ENCODE assay signal across 17 cellular contexts in the genomic region with DNA sequence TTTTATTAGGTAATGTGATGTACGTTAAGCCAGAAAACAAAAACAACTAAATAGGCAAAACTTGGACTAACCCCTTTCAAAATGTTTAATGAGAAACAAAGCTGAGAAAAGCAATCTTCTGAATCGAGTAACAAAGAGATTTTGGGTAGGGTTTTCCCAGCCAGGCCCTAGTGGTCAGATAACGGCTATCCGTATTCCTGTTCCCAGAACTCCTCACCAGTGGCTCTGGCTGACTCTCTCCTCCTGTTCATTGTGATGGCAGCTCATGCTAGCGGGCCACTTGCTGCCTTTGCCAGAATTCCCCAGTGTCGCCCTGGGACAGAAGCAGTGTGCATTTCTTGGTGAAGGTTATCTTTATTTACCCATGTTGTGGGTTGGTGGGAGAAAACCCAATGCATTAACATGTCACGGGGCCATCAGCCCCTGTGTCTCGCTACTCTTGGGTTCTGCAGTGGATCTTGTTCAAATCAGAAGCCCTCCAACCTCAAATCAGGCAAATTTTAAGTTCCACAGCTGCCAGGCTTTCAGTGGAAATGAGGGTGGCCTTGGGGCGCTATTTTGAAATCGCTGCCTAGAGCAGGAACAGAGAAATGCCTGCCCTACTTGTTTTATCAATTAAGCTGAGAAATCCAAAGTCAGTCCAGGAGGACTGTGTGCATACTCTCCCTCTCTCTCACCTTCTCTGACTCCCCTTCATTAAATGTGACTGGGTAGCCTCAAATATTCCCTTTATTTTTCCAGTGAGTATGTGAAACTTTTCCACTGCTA.
DNase-seq lines count a peak whose midpoint lies in the region; ATAC-seq, FAIRE-seq and TF ChIP-seq lines count a peak whose summit lies in the region.
"Had no signal": no experiment of that assay in that cellular context is flagged by ENCODE, and none has a peak within 500 bp of the region (broad histone marks: within the 10 kb centered on the region; RNA-seq: fewer than 3 reads in every experiment).

No MANE protein-coding gene starts in this region.

- WGBS in K562 (ENCODE audit: insufficient coverage, low coverage, missing lambda C conversion rate) = 0% methylated on average over 10 of the region's 10 CpGs
- WGBS in smooth muscle cell (ENCODE audit: low lambda C conversion rate) = 55% methylated on average over 10 of the region's 10 CpGs

- H3K36me3 ChIP-seq in K562 (ENCODE audit: control insufficient read depth, insufficient read depth, low read length) = no peaks in the 10 kb centered on the region
- no peaks in the 10 kb centered on the region for H3K36me3 ChIP-seq in smooth muscle cell (ENCODE audit: low read depth)
- H3K36me3 ChIP-seq: cardiac muscle cell, heart left ventricle had no signal

- peak; percentile 44 for FAIRE-seq in K562 (lab: Jason Lieb, UNC)
- FAIRE-seq: endothelial cell of umbilical vein had no signal

- H4K20me1 ChIP-seq in K562 (replicated peaks; ENCODE audit: control insufficient read depth, insufficient read depth, low read length) = no peaks in the 10 kb centered on the region; the same call in 1 of the 2 replicates
- H4K20me1 ChIP-seq in smooth muscle cell (ENCODE audit: low read depth) = no peaks in the 10 kb centered on the region

- DNase-seq in HEK293T (ENCODE audit: extremely low spot score) (peak; percentile 46), K562 (ENCODE audit: extremely low read depth in 1 of 4, low spot score in 3 of 4) (no peak), iPS-NIHi7 (ENCODE audit: extremely low spot score) (peak; percentile 48), smooth muscle cell (lab: John Stamatoyannopoulos, UW; ENCODE audit: unreplicated experiment) (no peak), SHP77 treated with DMSO at 0.1 percent for 48 hours (lab: John Stamatoyannopoulos, UW) (no peak), NAMALWA (ENCODE audit: low spot score) (no peak)
- no peak for DNase-seq in effector CD8-positive, alpha-beta T cell (lab: John Stamatoyannopoulos, UW)
- DNase-seq: activated naive CD4-positive, alpha-beta T cell treated with Interleukin-2 at 50 U/mL for 16 hours; heart left ventricle; naive thymus-derived CD8-positive, alpha-beta T cell; NCI-H1105 treated with DMSO at 0.1 percent for 48 hours; PC-9; stimulated activated naive CD8-positive, alpha-beta T cell treated with anti-CD3 and anti-CD28 coated beads, Interleukin-15, Interleukin-2, amounts not matched to agents 100 U/mL and 50 U/mL, for 24 hours had no signal

- no peak for TF ChIP-seq EP300 in K562 (IDR thresholded peaks at IDR 0.05; ENCODE audit: low read length)

- no peak overlapping the region for H3K9ac ChIP-seq in K562 (ENCODE audit: insufficient read depth in 1 of 2, low read depth in 2 of 2, low read length in 2 of 2)
- H3K9ac ChIP-seq in smooth muscle cell (ENCODE audit: low read depth) = no peak overlapping the region

- H3K4me2 ChIP-seq in K562 (ENCODE audit: insufficient read depth, low read length) (no peak overlapping the region), smooth muscle cell (peak overlapping the region; percentile 58)
- H3K4me2 ChIP-seq: PC-9 had no signal

- H3F3A ChIP-seq in smooth muscle cell (ENCODE audit: low read depth) = no peaks in the 10 kb centered on the region

- H3K9me3 ChIP-seq in K562 (replicated peaks; ENCODE audit: control insufficient read depth, insufficient read depth, low read depth, low read length) (no peaks in the 10 kb centered on the region), smooth muscle cell (replicated peaks; ENCODE audit: low read depth) (no peaks in the 10 kb centered on the region)
- H3K9me3 ChIP-seq: heart left ventricle had no signal

- TF ChIP-seq CTCF in K562 (IDR thresholded peaks at IDR 0.05 in 2 of 3, conservative IDR thresholded peaks at IDR 0.05 in 1 of 3; ENCODE audit: insufficient read depth in 2 of 3, low read depth in 1 of 3, low read length in 3 of 3) = no peak
- no peak for TF ChIP-seq CTCF in smooth muscle cell (IDR thresholded peaks at IDR 0.05; ENCODE audit: borderline replicate concordance, insufficient read depth, poor library complexity, severe bottlenecking)

- in situ Hi-C loops in K562 (cut with MboI) = loop anchor here (25.0 kb wide), 1 partner anchor 445 kb away; no protein-coding TSS in a partner anchor

- POLR2A ChIA-PET in HEK293T (lab: Yijun Ruan, JAX) (no interaction called here), K562 (lab: Yijun Ruan, JAX) (interaction anchor here (0.9 to 1.4 kb wide), 2 partner anchors 37 to 170 kb away, joined by 4 read pairs; no protein-coding TSS in a partner anchor)

- no TSS peak for BruUV-seq in K562 (replicated peaks; lab: Mats Ljungman, UMichigan)

- intact Hi-C loops in K562 (cut with micrococcal nuclease) = loop anchor here (1.0 kb wide), 1 partner anchor 462 kb away; no protein-coding TSS in a partner anchor

- TF ChIP-seq RAD21 in K562 (CRISPR knock-in tag; conservative IDR thresholded peaks at IDR 0.05 in 1 of 2, IDR thresholded peaks at IDR 0.05 in 1 of 2) = no peak

- H3K79me2 ChIP-seq in K562 (ENCODE audit: control insufficient read depth, insufficient read depth, low read length) = no peaks in the 10 kb centered on the region
- no peaks in the 10 kb centered on the region for H3K79me2 ChIP-seq in smooth muscle cell (ENCODE audit: low read depth)

- H3K4me1 ChIP-seq in K562 (replicated peaks in 1 of 2; ENCODE audit: control insufficient read depth in 2 of 2, insufficient read depth in 2 of 2, low read length in 2 of 2) = no peaks in the 10 kb centered on the region
- peaks cover 7% of the 10 kb centered on the region for H3K4me1 ChIP-seq in smooth muscle cell (ENCODE audit: low read depth)

- CTCF ChIA-PET in HEK293T (lab: Yijun Ruan, JAX) (interaction anchor here (1.0 to 6.2 kb wide), 4 partner anchors 131 to 174 kb away, joined by 3 to 61 read pairs (median 4); no protein-coding TSS in a partner anchor), K562 (lab: Yijun Ruan, JAX; ENCODE audit: low intra/inter-chr PET ratio) (interaction anchor here (1.1 to 9.8 kb wide), 4 partner anchors 133 to 462 kb away, joined by 4 to 185 read pairs (median 8); no protein-coding TSS in a partner anchor)

- H2AFZ ChIP-seq in K562 (ENCODE audit: low read depth, low read length) = no peak overlapping the region
- H2AFZ ChIP-seq in smooth muscle cell (ENCODE audit: low read depth) = peak overlapping the region; percentile 61
- H2AFZ ChIP-seq: PC-9 had no signal

- ATAC-seq in K562 (no peak; the same call in 2 of the 3 replicates), GM18861 (IDR thresholded peaks at IDR 0.05; ENCODE audit: unreplicated experiment) (no peak)
- ATAC-seq: naive thymus-derived CD8-positive, alpha-beta T cell; stimulated activated naive CD8-positive, alpha-beta T cell treated with anti-CD3 and anti-CD28 coated beads, Interleukin-15, Interleukin-2, amounts not matched to agents 100 U/mL and 50 U/mL, for 24 hours had no signal

- no peak for TF ChIP-seq POLR2A in K562 (conservative IDR thresholded peaks at IDR 0.05)

- H3K4me3 ChIP-seq in K562 (no peak overlapping the region), smooth muscle cell (no peak overlapping the region)
- H3K4me3 ChIP-seq: cardiac muscle cell, heart left ventricle, PC-9, skin epidermis had no signal

- no peaks in the 10 kb centered on the region for H3K9me1 ChIP-seq in K562 (ENCODE audit: control insufficient read depth, insufficient read depth, low read length)

- H3K27me3 ChIP-seq in K562 (ENCODE audit: control insufficient read depth in 2 of 2, insufficient read depth in 2 of 2, low read length in 2 of 2) (peaks cover 6 to 7% of the 10 kb centered on the region in 2 experiments; a peak in 3 of 5 replicates), smooth muscle cell (ENCODE audit: low read depth) (peaks cover 38% of the 10 kb centered on the region)
- H3K27me3 ChIP-seq: cardiac muscle cell had no signal

- H3K27ac ChIP-seq in K562 (ENCODE audit: extremely low read depth, low read depth, low read length) = no peak overlapping the region
- H3K27ac ChIP-seq in smooth muscle cell (ENCODE audit: low read depth) = no peak overlapping the region
- H3K27ac ChIP-seq: cardiac muscle cell, PC-9, skin epidermis had no signal

TF ChIP-seq in HEK293T, 16 proteins besides CTCF, POLR2A, EP300 and RAD21 (continues in another document):
- TF ChIP-seq CTBP1 (IDR thresholded peaks at IDR 0.05; ENCODE audit: borderline replicate concordance) = no peak
- no peak for TF ChIP-seq FOXA1 (IDR thresholded peaks at IDR 0.05)
- no peak for TF ChIP-seq FOXM1 (IDR thresholded peaks at IDR 0.05; ENCODE audit: borderline replicate concordance)
- TF ChIP-seq NFRKB (IDR thresholded peaks at IDR 0.05) = no peak
- no peak for TF ChIP-seq ZNF384 (IDR thresholded peaks at IDR 0.05)
- no peak for TF ChIP-seq BHLHE40 (IDR thresholded peaks at IDR 0.05; ENCODE audit: borderline replicate concordance)
- TF ChIP-seq ARNT (IDR thresholded peaks at IDR 0.05) = no peak
- TF ChIP-seq, protein P1, sequence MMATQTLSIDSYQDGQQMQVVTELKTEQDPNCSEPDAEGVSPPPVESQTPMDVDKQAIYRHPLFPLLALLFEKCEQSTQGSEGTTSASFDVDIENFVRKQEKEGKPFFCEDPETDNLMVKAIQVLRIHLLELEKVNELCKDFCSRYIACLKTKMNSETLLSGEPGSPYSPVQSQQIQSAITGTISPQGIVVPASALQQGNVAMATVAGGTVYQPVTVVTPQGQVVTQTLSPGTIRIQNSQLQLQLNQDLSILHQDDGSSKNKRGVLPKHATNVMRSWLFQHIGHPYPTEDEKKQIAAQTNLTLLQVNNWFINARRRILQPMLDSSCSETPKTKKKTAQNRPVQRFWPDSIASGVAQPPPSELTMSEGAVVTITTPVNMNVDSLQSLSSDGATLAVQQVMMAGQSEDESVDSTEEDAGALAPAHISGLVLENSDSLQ (IDR thresholded peaks at IDR 0.05) = no peak
- no peak for TF ChIP-seq L3MBTL2 (conservative IDR thresholded peaks at IDR 0.05)

TF ChIP-seq in K562, 482 proteins besides CTCF, POLR2A, EP300 and RAD21 (continues in another document):
- TF ChIP-seq RHOXF2B (CRISPR knock-in tag; conservative IDR thresholded peaks at IDR 0.05) (no peak), ZNF324 (CRISPR knock-in tag; IDR thresholded peaks at IDR 0.05) (no peak), PYGO2 (tag; IDR thresholded peaks at IDR 0.05) (no peak), CBX3 (IDR thresholded peaks at IDR 0.05; ENCODE audit: borderline replicate concordance in 1 of 2, low read length in 2 of 2) (no peak), CTBP1 (IDR thresholded peaks at IDR 0.05; ENCODE audit: borderline replicate concordance) (no peak), ZKSCAN1 (IDR thresholded peaks at IDR 0.05; ENCODE audit: low read depth, low read length) (no peak), NFRKB (IDR thresholded peaks at IDR 0.05; ENCODE audit: low read depth) (no peak)
- TF ChIP-seq, protein P2, sequence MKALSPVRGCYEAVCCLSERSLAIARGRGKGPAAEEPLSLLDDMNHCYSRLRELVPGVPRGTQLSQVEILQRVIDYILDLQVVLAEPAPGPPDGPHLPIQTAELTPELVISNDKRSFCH (CRISPR knock-in tag; IDR thresholded peaks at IDR 0.05) = no peak
- TF ChIP-seq, protein P2 (tag; IDR thresholded peaks at IDR 0.05) = no peak

Comparison
In these comparisons a context has a peak if more than half of its experiments do, and no peak if none do; other contexts are left out.
1. DNase-seq: peak in HEK293T (single experiment) and iPS-NIHi7 (single experiment); none in K562 (0 of 4), smooth muscle cell (single experiment), SHP77 treated with DMSO at 0.1 percent for 48 hours (single experiment), effector CD8-positive, alpha-beta T cell (single experiment) and NAMALWA (single experiment).